In the genomic region with DNA sequence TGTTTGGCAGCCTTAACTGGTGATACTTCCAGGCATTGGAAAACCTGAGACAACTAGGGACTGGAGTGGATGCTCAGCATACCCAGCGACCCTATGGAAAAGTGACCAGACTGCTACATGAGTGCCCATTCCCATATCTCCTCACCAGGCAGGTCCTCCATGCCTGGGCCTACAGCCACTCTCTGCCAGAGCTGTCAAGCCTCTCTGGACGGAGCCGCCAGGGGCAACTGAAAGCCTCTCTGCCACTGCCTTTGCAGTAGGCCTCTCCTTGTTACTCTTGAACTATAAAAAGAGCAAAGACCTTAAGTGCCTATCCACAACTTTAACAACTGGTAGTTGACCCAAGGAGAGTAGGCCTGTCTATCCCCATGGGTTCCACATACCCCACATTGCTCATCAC, we compare ENCODE assay signal across 4 cellular contexts. TPM values are rescaled to one million over a fixed set of nuclear protein-coding genes. Genes with fewer than 3 reads are reported as not detected.
"Had no signal": no experiment of that assay in that cellular context is flagged by ENCODE, and none has a peak within 500 bp of the region (broad histone marks: within the 10 kb centered on the region; RNA-seq: fewer than 3 reads in every experiment).

No MANE protein-coding gene starts in this region.

- DNase-seq: GDM1, GF-D8 had no signal

- ATAC-seq: GM12878 had no signal

RNA-seq across cellular contexts. Expression of a gene that starts 20.2 kb away (rescaled TPM):
- total RNA-seq: G401 had no signal
